In the genomic region with DNA sequence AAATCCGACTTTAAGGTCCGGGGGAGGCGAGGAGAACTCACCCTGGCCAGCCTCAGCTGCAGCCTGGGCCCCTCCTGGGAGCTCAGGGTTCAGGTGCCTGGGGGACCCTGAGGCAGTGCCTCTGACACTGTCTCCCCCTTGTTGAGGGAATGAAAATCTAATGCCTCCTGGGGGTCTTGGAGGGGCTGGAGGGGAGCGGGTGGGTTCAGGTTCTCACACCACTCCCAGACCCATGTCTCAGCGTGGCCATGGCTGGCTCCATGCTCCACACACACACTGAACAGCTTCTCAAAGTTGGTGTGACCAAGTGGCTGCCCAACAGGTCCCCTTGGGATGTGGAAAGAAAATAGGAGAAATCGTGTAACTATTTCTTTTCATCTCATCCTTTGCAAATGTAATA, we compare ENCODE assay signal across 15 cellular contexts. TPM values are rescaled to one million over a fixed set of nuclear protein-coding genes. Genes with fewer than 3 reads are reported as not detected.
DNase-seq lines count a peak whose midpoint lies in the region; ATAC-seq and TF ChIP-seq lines count a peak whose summit lies in the region.
"Had no signal": no experiment of that assay in that cellular context is flagged by ENCODE, and none has a peak within 500 bp of the region (broad histone marks: within the 10 kb centered on the region; RNA-seq: fewer than 3 reads in every experiment).

No MANE protein-coding gene starts in this region.

- H3K27me3 Mint-ChIP-seq in neural crest cell (ENCODE audit: low read depth), result peaks cover 53% of the 10 kb centered on the region

- peaks cover 0 to 55% (median 0%) of the 10 kb centered on the region in 7 donors for H3K27me3 ChIP-seq in heart right ventricle
- peaks cover 0 to 47% (median 3%) of the 10 kb centered on the region in 4 donors for H3K27me3 ChIP-seq in esophagus squamous epithelium
- H3K27me3 ChIP-seq: right lobe of liver had no signal

- TF ChIP-seq CTCF in heart right ventricle (IDR thresholded peaks at IDR 0.05) (no peak), esophagus squamous epithelium (IDR thresholded peaks at IDR 0.05) (no peak), neural crest cell (conservative IDR thresholded peaks at IDR 0.05) (no peak)

- H3K4me3 Mint-ChIP-seq in neural crest cell, result peak overlapping the region; percentile 81

- H3K36me3 ChIP-seq in heart right ventricle (no peaks in the 10 kb centered on the region), esophagus squamous epithelium (no peaks in the 10 kb centered on the region)
- H3K36me3 ChIP-seq: right lobe of liver, tibial artery had no signal

- TF ChIP-seq POLR2A in esophagus squamous epithelium (IDR thresholded peaks at IDR 0.05), result no peak

- H3K4me1 ChIP-seq in heart right ventricle (peaks cover 28 to 79% (median 46%) of the 10 kb centered on the region in 9 donors), esophagus squamous epithelium (peaks cover 16 to 93% (median 18%) of the 10 kb centered on the region in 3 donors)

- no peaks in the 10 kb centered on the region for H3K36me3 Mint-ChIP-seq in neural crest cell (ENCODE audit: low read depth)

- H3K4me3 ChIP-seq in heart right ventricle, result peak overlapping the region in 7 of 10 donors; percentile 45 to 64 (median 58)
- H3K4me3 ChIP-seq in esophagus squamous epithelium, result peak overlapping the region in 2 of 4 donors; percentile 54 to 67
- H3K4me3 ChIP-seq: GM12878 had no signal

- DNase-seq in heart right ventricle, result no peak
- no peak for DNase-seq in cardiac septum (ENCODE audit: low spot score)
- no peak for DNase-seq in esophagus squamous epithelium (lab: John Stamatoyannopoulos, UW)
- DNase-seq in neural crest cell (ENCODE audit: low read depth, low spot score), result no peak
- no peak for DNase-seq in Kasumi-1 (lab: John Stamatoyannopoulos, UW)
- DNase-seq in NCI-H1092 treated with DMSO at 0.1 percent for 48 hours (lab: John Stamatoyannopoulos, UW), result no peak
- no peak for DNase-seq in iPS-NIHi7 (ENCODE audit: extremely low spot score)
- DNase-seq: DMS79 treated with DMSO at 0.1 percent for 48 hours, head of caudate nucleus, NCI-H1417 treated with DMSO at 0.1 percent for 48 hours, NCI-H69 had no signal

- no peaks in the 10 kb centered on the region for H3K9me3 Mint-ChIP-seq in neural crest cell

- ATAC-seq in heart right ventricle (no peak), HG03045 (IDR thresholded peaks at IDR 0.05; ENCODE audit: unreplicated experiment) (no peak)
- ATAC-seq: right lobe of liver had no signal

- peaks cover 50% of the 10 kb centered on the region for H3K4me1 Mint-ChIP-seq in neural crest cell

- H3K27ac ChIP-seq in heart right ventricle (peak overlapping the region in 9 of 10 donors; percentile 71 to 89 (median 85)), esophagus squamous epithelium (peak overlapping the region in 3 of 4 donors; percentile 57 to 87 (median 84))
- H3K27ac ChIP-seq: right lobe of liver had no signal

- no peak overlapping the region for H3K27ac Mint-ChIP-seq in neural crest cell (ENCODE audit: unreplicated experiment)

- 87 to 88% methylated on average over 6 of the region's 6 CpGs for WGBS in heart right ventricle, 2 donors
- WGBS in esophagus squamous epithelium, 2 donors, result 89 to 93% methylated on average over 3 to 6 of the region's 6 CpGs

- intact Hi-C loops in heart right ventricle (cut with DNase I), result no loop called here
- intact Hi-C loops in cardiac septum (cut with DNase I), result no loop called here
- intact Hi-C loops in esophagus squamous epithelium (cut with DNase I), result no loop called here

- no peaks in the 10 kb centered on the region for H3K9me3 ChIP-seq in heart right ventricle
- no peaks in the 10 kb centered on the region for H3K9me3 ChIP-seq in esophagus squamous epithelium
- H3K9me3 ChIP-seq: right lobe of liver, tibial artery had no signal

RNA-seq across cellular contexts. Expression of gene PRCD, which starts 0.9 kb away (rescaled TPM):
- total RNA-seq in heart right ventricle, result 1 to 10 TPM; 1.5 to 5.4 (median 2.4) TPM
- 10 to 100 TPM in 1 of 2 donors, 1 to 10 TPM in 1; 3.7 to 17.3 TPM for polyA plus RNA-seq in heart right ventricle
- 2.7 TPM for total RNA-seq in cardiac septum
- total RNA-seq in esophagus squamous epithelium, result 1 to 10 TPM in 2 of 4 donors, under 1 TPM in 1, not detected in 1; 0.73 to 2.5 (median 1.4) TPM
- total RNA-seq in neural crest cell, result 0.41 and 0.75 TPM in 2 replicates

RNA-seq across cellular contexts. Expression of gene CYGB, which starts 1.4 kb away (rescaled TPM):
- total RNA-seq in heart right ventricle (10 to 100 TPM in 9 of 10 donors, 1 to 10 TPM in 1; 9.3 to 50.5 (median 17.9) TPM), cardiac septum (17.6 TPM), esophagus squamous epithelium (10 to 100 TPM in 2 of 4 donors, 1 to 10 TPM in 2; 1.3 to 12.8 (median 6.9) TPM), neural crest cell (8.6 and 8.7 TPM in 2 replicates)
- polyA plus RNA-seq in heart right ventricle, result 10 to 100 TPM; 36.0 to 57.7 TPM
- polyA plus RNA-seq: GM12878 had no signal

RNA-seq across cellular contexts. Expression of gene RHBDF2, which starts 37.7 kb away (rescaled TPM):
- total RNA-seq in heart right ventricle (10 to 100 TPM in 4 of 10 donors, 1 to 10 TPM in 6; 6.5 to 33.1 (median 7.7) TPM), cardiac septum (11.5 TPM), esophagus squamous epithelium (10 to 100 TPM; 27.0 to 38.5 (median 33.7) TPM), neural crest cell (2.0 and 3.6 TPM in 2 replicates)
- 10 to 100 TPM; 13.5 to 27.0 TPM for polyA plus RNA-seq in heart right ventricle

RNA-seq across cellular contexts. Expression of gene ST6GALNAC2, which starts 46.7 kb away (rescaled TPM):
- total RNA-seq in heart right ventricle (1 to 10 TPM; 3.7 to 8.4 (median 6.1) TPM), cardiac septum (6.2 TPM), esophagus squamous epithelium (10 to 100 TPM; 15.2 to 39.9 (median 29.5) TPM), neural crest cell (4.5 and 5.1 TPM in 2 replicates)
- 1 to 10 TPM; 1.5 to 4.5 TPM for polyA plus RNA-seq in heart right ventricle
